Comparison of ENCODE assay signal across 14 cellular contexts in the genomic region with DNA sequence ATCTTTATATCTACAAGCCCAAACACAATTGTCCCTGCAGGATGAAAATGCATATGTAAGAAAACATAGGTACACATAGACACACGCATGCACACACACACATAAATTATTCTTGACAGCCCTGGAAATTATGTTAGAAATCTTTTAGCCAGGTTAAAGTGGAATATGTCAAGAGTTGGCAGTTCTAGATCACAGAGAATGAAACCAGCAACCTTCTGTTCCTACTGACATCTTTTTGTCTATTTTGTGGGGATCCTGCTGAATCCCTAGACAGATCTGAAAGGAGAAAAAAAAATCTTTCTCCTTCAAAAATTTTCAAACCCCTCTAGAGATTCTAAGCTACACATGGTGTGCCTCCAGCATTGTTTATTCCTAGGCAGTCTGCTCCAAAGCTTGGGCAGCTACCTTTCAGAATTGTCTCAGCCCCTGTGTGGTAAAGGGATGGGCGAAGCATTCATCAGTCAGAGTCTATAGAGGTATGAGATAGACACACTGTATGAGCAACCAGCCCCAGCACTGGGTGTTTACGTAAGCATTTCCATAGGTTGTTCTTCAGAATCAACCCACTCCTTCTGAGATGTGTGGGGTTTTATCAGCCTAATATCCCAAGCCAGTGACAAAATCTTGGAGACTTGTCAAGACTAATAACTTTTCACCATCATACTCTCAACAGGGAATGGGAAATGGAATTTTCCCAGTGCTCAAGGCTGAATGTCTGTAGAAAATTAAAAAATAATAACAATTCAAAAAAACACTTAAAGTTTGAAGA.
A peak's percentile ranks its signal among the peaks of the same experiment; 100 is the strongest.
DNase-seq lines count a peak whose midpoint lies in the region; ATAC-seq, FAIRE-seq and TF ChIP-seq lines count a peak whose summit lies in the region.
"Had no signal": no experiment of that assay in that cellular context is flagged by ENCODE, and none has a peak within 500 bp of the region (broad histone marks: within the 10 kb centered on the region; RNA-seq: fewer than 3 reads in every experiment).

No MANE protein-coding gene starts in this region.

- peak; percentile 23 for ATAC-seq in Right ventricle myocardium superior (ENCODE audit: poor library complexity)
- ATAC-seq in GM12878: peak; percentile 12; the same call in 2 of the 3 replicates
- ATAC-seq: HCT116 had no signal

- RAD21 ChIA-PET in GM12878 (lab: Charles Lee; ENCODE audit: unreplicated experiment): interaction anchor here (0.8 to 6.3 kb wide), 12 partner anchors 13 to 236 kb away, joined by 3 to 36 read pairs (median 6); a partner anchor contains a TSS

- no peak for TF ChIP-seq POLR2A in GM12878 (IDR thresholded peaks at IDR 0.05; ENCODE audit: low read depth, low read length)

- no peak for FAIRE-seq in GM12878 (lab: Jason Lieb, UNC)
- FAIRE-seq: small intestine had no signal

- no peak overlapping the region for H3K4me3 ChIP-seq in GM12878

- 0 out of 2 replicates have a peak overlapping the region, but pooled peaks have one; percentile 7 for H3K27ac ChIP-seq in GM12878 (ENCODE audit: control insufficient read depth, insufficient read depth)
- H3K27ac ChIP-seq: HL-60 had no signal

- H3K27me3 Mint-ChIP-seq in stimulated activated naive CD8-positive, alpha-beta T cell treated with anti-CD3 and anti-CD28 coated beads, Interleukin-15, Interleukin-2, amounts not matched to agents 100 ng/mL and 50 ng/mL, for 24 hours: no peaks in the 10 kb centered on the region

- no peaks in the 10 kb centered on the region for H3K9me3 ChIP-seq in GM12878 (replicated peaks; ENCODE audit: control insufficient read depth, insufficient read depth, low read length)

- no peak overlapping the region for H2AFZ ChIP-seq in GM12878 (ENCODE audit: control insufficient read depth, low read depth, low read length)

- BruUV-seq in GM12878 (replicated peaks; lab: Mats Ljungman, UMichigan): no TSS peak

- 0 out of 2 replicates have a peak overlapping the region, but pooled peaks have one; percentile 46 for H3K4me2 ChIP-seq in GM12878 (ENCODE audit: control insufficient read depth, insufficient read depth)

- no peaks in the 10 kb centered on the region for H4K20me1 ChIP-seq in GM12878 (ENCODE audit: control insufficient read depth, insufficient read depth)

- SMC1A ChIA-PET in GM12878 (lab: Charles Lee; ENCODE audit: uncharacterized antibody, unreplicated experiment): interaction anchor here (0.9 to 7.5 kb wide), 16 partner anchors 8 to 422 kb away, joined by 3 to 95 read pairs (median 4); no protein-coding TSS in a partner anchor

- peak overlapping the region; percentile 24 for H3K27ac Mint-ChIP-seq in stimulated activated naive CD8-positive, alpha-beta T cell treated with anti-CD3 and anti-CD28 coated beads, Interleukin-15, Interleukin-2, amounts not matched to agents 100 ng/mL and 50 ng/mL, for 24 hours

- no peak for TF ChIP-seq CTCF in GM12878 (IDR thresholded peaks at IDR 0.05 in 2 of 3, conservative IDR thresholded peaks at IDR 0.05 in 1 of 3; ENCODE audit: control insufficient read depth in 2 of 3, extremely low read depth in 1 of 3, insufficient read depth in 1 of 3, low read depth in 3 of 3, low read length in 3 of 3)

- CTCF ChIA-PET in GM12878 (lab: Yijun Ruan, JAX): interaction anchor here (0.5 to 2.1 kb wide), 5 partner anchors 13 to 665 kb away, joined by 3 to 7 read pairs (median 4); no protein-coding TSS in a partner anchor

- H3K4me1 Mint-ChIP-seq in stimulated activated naive CD8-positive, alpha-beta T cell treated with anti-CD3 and anti-CD28 coated beads, Interleukin-15, Interleukin-2, amounts not matched to agents 100 ng/mL and 50 ng/mL, for 24 hours (ENCODE audit: low read depth): peaks cover 84% of the 10 kb centered on the region

- TF ChIP-seq EP300 in GM12878 (IDR thresholded peaks at IDR 0.05; ENCODE audit: borderline replicate concordance in 1 of 2, control insufficient read depth in 1 of 2, low read depth in 2 of 2, low read length in 2 of 2): no peak

- no peaks in the 10 kb centered on the region for H3K27me3 ChIP-seq in GM12878 (replicated peaks in 1 of 2; ENCODE audit: control insufficient read depth in 2 of 2, insufficient read depth in 2 of 2, low read length in 1 of 2)

- POLR2A ChIA-PET in GM12878 (lab: Charles Lee): interaction anchor here (0.6 to 0.9 kb wide), 4 partner anchors 16 to 466 kb away, joined by 3 to 4 read pairs (median 3); a partner anchor contains a TSS

- DNase-seq in Right ventricle myocardium superior: no peak
- no peak for DNase-seq in cardiac septum (ENCODE audit: low spot score)
- peak; percentile 53 for DNase-seq in activated CD4-positive, alpha-beta T cell treated with anti-CD3 and anti-CD28 coated beads for 48 hours
- DNase-seq in GM12878 (ENCODE audit: low read depth, low spot score): no peak
- DNase-seq in NCI-H2171 (lab: John Stamatoyannopoulos, UW): no peak
- DNase-seq in mucosa of gallbladder (ENCODE audit: low spot score): no peak
- no peak for DNase-seq in SK-N-DZ (ENCODE audit: low spot score)
- DNase-seq: activated CD4-positive, CD25-positive, alpha-beta regulatory T cell treated with anti-CD3 and anti-CD28 coated beads, Interleukin-2, amount 50 U/mL, for 72 hours; NCI-H1694; NCI-H526; small intestine had no signal

- no peak for TF ChIP-seq RAD21 in GM12878 (IDR thresholded peaks at IDR 0.05; ENCODE audit: insufficient read depth, low read depth, low read length)

- H3K36me3 Mint-ChIP-seq in stimulated activated naive CD8-positive, alpha-beta T cell treated with anti-CD3 and anti-CD28 coated beads, Interleukin-15, Interleukin-2, amounts not matched to agents 100 ng/mL and 50 ng/mL, for 24 hours (ENCODE audit: low read depth): peaks cover 3% of the 10 kb centered on the region

- no peaks in the 10 kb centered on the region for H3K36me3 ChIP-seq in GM12878 (ENCODE audit: control insufficient read depth in 2 of 2, insufficient read depth in 2 of 2, low read length in 1 of 2)

- no peak overlapping the region for H3K9ac ChIP-seq in GM12878 (ENCODE audit: control insufficient read depth, insufficient read depth, low read length)

- in situ Hi-C loops in GM12878 (cut with MboI): no loop called here

- peaks cover 24% of the 10 kb centered on the region for H3K4me1 ChIP-seq in GM12878 (ENCODE audit: control insufficient read depth, insufficient read depth, low read length)

- H3K79me2 ChIP-seq in GM12878 (ENCODE audit: control insufficient read depth, insufficient read depth, low read length): no peaks in the 10 kb centered on the region

- intact Hi-C loops in Right ventricle myocardium superior (cut with DNase I): no loop called here
- intact Hi-C loops in cardiac septum (cut with DNase I): no loop called here
- intact Hi-C loops in GM12878 (cut with micrococcal nuclease; ENCODE audit: unreplicated experiment): loop anchor here (5.0 kb wide), 1 partner anchor 85 kb away; no protein-coding TSS in a partner anchor

- peak overlapping the region; percentile 44 for H3K4me3 Mint-ChIP-seq in stimulated activated naive CD8-positive, alpha-beta T cell treated with anti-CD3 and anti-CD28 coated beads, Interleukin-15, Interleukin-2, amounts not matched to agents 100 ng/mL and 50 ng/mL, for 24 hours

- H3K9me3 Mint-ChIP-seq in stimulated activated naive CD8-positive, alpha-beta T cell treated with anti-CD3 and anti-CD28 coated beads, Interleukin-15, Interleukin-2, amounts not matched to agents 100 ng/mL and 50 ng/mL, for 24 hours: peaks cover 6% of the 10 kb centered on the region

- 94% methylated on average over 3 of the region's 3 CpGs for WGBS in GM12878 (ENCODE audit: insufficient coverage, insufficient replicate concordance, low lambda C conversion rate, missing lambda C conversion rate)

TF ChIP-seq in GM12878, 131 proteins besides CTCF, POLR2A, EP300 and RAD21 (continues in another document):
- TF ChIP-seq, protein P1, sequence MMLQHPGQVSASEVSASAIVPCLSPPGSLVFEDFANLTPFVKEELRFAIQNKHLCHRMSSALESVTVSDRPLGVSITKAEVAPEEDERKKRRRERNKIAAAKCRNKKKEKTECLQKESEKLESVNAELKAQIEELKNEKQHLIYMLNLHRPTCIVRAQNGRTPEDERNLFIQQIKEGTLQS (IDR thresholded peaks at IDR 0.05; ENCODE audit: borderline replicate concordance, extremely low read depth, low read depth, low read length): no peak
- TF ChIP-seq, protein P2, sequence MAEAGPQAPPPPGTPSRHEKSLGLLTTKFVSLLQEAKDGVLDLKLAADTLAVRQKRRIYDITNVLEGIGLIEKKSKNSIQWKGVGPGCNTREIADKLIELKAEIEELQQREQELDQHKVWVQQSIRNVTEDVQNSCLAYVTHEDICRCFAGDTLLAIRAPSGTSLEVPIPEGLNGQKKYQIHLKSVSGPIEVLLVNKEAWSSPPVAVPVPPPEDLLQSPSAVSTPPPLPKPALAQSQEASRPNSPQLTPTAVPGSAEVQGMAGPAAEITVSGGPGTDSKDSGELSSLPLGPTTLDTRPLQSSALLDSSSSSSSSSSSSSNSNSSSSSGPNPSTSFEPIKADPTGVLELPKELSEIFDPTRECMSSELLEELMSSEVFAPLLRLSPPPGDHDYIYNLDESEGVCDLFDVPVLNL (IDR thresholded peaks at IDR 0.05; ENCODE audit: low read depth, low read length): no peak
- TF ChIP-seq PAX8 (IDR thresholded peaks at IDR 0.05) (no peak), SMC3 (IDR thresholded peaks at IDR 0.05; ENCODE audit: borderline replicate concordance, low read length) (no peak), ZNF384 (IDR thresholded peaks at IDR 0.05; ENCODE audit: borderline replicate concordance, low read depth, low read length) (no peak)
- TF ChIP-seq, protein P3, sequence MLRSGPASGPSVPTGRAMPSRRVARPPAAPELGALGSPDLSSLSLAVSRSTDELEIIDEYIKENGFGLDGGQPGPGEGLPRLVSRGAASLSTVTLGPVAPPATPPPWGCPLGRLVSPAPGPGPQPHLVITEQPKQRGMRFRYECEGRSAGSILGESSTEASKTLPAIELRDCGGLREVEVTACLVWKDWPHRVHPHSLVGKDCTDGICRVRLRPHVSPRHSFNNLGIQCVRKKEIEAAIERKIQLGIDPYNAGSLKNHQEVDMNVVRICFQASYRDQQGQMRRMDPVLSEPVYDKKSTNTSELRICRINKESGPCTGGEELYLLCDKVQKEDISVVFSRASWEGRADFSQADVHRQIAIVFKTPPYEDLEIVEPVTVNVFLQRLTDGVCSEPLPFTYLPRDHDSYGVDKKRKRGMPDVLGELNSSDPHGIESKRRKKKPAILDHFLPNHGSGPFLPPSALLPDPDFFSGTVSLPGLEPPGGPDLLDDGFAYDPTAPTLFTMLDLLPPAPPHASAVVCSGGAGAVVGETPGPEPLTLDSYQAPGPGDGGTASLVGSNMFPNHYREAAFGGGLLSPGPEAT (IDR thresholded peaks at IDR 0.05; ENCODE audit: low read depth): no peak
- TF ChIP-seq, protein P4, sequence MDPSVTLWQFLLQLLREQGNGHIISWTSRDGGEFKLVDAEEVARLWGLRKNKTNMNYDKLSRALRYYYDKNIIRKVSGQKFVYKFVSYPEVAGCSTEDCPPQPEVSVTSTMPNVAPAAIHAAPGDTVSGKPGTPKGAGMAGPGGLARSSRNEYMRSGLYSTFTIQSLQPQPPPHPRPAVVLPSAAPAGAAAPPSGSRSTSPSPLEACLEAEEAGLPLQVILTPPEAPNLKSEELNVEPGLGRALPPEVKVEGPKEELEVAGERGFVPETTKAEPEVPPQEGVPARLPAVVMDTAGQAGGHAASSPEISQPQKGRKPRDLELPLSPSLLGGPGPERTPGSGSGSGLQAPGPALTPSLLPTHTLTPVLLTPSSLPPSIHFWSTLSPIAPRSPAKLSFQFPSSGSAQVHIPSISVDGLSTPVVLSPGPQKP (IDR thresholded peaks at IDR 0.05; ENCODE audit: low read depth, low read length): no peak
